Comparison of ENCODE assay signal across 1 cellular context in genomic region chr3:184015381-184016019, GRCh38.
TF ChIP-seq lines count a peak whose summit lies in the region.

No MANE protein-coding gene starts in this region.

TF ChIP-seq in K562, 482 proteins besides CTCF, POLR2A, EP300 and RAD21:
- TF ChIP-seq ZFP91 (CRISPR knock-in tag; IDR thresholded peaks at IDR 0.05), result peak; percentile 61; the same call in 1 of the 2 replicates
- TF ChIP-seq ATF1 (CRISPR knock-in tag; IDR thresholded peaks at IDR 0.05), result no peak
- peak; percentile 66 for TF ChIP-seq ATF1 (tag; IDR thresholded peaks at IDR 0.05)
- TF ChIP-seq DMBX1 (CRISPR knock-in tag; IDR thresholded peaks at IDR 0.05; ENCODE audit: borderline replicate concordance), result 0 out of 2 replicates have a peak, but pooled peaks have one; percentile 21
- no peak for TF ChIP-seq TAF7 (tag; IDR thresholded peaks at IDR 0.05)
- TF ChIP-seq, protein P1, sequence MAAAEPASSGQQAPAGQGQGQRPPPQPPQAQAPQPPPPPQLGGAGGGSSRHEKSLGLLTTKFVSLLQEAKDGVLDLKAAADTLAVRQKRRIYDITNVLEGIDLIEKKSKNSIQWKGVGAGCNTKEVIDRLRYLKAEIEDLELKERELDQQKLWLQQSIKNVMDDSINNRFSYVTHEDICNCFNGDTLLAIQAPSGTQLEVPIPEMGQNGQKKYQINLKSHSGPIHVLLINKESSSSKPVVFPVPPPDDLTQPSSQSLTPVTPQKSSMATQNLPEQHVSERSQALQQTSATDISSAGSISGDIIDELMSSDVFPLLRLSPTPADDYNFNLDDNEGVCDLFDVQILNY (CRISPR knock-in tag; IDR thresholded peaks at IDR 0.05), result no peak
- TF ChIP-seq CGGBP1 (CRISPR knock-in tag; IDR thresholded peaks at IDR 0.05), result no peak
- no peak for TF ChIP-seq RNF2 (IDR thresholded peaks at IDR 0.05)
- no peak for TF ChIP-seq EWSR1 (IDR thresholded peaks at IDR 0.05; ENCODE audit: borderline replicate concordance, low read depth, partially characterized antibody)
- TF ChIP-seq, protein P2, sequence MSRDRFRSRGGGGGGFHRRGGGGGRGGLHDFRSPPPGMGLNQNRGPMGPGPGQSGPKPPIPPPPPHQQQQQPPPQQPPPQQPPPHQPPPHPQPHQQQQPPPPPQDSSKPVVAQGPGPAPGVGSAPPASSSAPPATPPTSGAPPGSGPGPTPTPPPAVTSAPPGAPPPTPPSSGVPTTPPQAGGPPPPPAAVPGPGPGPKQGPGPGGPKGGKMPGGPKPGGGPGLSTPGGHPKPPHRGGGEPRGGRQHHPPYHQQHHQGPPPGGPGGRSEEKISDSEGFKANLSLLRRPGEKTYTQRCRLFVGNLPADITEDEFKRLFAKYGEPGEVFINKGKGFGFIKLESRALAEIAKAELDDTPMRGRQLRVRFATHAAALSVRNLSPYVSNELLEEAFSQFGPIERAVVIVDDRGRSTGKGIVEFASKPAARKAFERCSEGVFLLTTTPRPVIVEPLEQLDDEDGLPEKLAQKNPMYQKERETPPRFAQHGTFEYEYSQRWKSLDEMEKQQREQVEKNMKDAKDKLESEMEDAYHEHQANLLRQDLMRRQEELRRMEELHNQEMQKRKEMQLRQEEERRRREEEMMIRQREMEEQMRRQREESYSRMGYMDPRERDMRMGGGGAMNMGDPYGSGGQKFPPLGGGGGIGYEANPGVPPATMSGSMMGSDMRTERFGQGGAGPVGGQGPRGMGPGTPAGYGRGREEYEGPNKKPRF (IDR thresholded peaks at IDR 0.05; ENCODE audit: low read depth, low read length), result no peak
- TF ChIP-seq CREB1 (IDR thresholded peaks at IDR 0.05), result 0 out of 2 replicates have a peak, but pooled peaks have one; percentile 33
- no peak for TF ChIP-seq CREB1 (CRISPR knock-in tag; IDR thresholded peaks at IDR 0.05)
- no peak for TF ChIP-seq SRF (CRISPR knock-in tag; IDR thresholded peaks at IDR 0.05)
- TF ChIP-seq SMARCB1 (IDR thresholded peaks at IDR 0.05; ENCODE audit: insufficient read length, low read depth), result no peak
- TF ChIP-seq, protein P3, sequence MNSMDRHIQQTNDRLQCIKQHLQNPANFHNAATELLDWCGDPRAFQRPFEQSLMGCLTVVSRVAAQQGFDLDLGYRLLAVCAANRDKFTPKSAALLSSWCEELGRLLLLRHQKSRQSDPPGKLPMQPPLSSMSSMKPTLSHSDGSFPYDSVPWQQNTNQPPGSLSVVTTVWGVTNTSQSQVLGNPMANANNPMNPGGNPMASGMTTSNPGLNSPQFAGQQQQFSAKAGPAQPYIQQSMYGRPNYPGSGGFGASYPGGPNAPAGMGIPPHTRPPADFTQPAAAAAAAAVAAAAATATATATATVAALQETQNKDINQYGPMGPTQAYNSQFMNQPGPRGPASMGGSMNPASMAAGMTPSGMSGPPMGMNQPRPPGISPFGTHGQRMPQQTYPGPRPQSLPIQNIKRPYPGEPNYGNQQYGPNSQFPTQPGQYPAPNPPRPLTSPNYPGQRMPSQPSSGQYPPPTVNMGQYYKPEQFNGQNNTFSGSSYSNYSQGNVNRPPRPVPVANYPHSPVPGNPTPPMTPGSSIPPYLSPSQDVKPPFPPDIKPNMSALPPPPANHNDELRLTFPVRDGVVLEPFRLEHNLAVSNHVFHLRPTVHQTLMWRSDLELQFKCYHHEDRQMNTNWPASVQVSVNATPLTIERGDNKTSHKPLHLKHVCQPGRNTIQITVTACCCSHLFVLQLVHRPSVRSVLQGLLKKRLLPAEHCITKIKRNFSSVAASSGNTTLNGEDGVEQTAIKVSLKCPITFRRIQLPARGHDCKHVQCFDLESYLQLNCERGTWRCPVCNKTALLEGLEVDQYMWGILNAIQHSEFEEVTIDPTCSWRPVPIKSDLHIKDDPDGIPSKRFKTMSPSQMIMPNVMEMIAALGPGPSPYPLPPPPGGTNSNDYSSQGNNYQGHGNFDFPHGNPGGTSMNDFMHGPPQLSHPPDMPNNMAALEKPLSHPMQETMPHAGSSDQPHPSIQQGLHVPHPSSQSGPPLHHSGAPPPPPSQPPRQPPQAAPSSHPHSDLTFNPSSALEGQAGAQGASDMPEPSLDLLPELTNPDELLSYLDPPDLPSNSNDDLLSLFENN (IDR thresholded peaks at IDR 0.05; ENCODE audit: low read depth in 2 of 2, low read length in 2 of 2), result no peak
- TF ChIP-seq FIP1L1 (IDR thresholded peaks at IDR 0.05; ENCODE audit: low read depth, low read length, poor library complexity, severe bottlenecking), result no peak
- no peak for TF ChIP-seq TFAP4 (CRISPR knock-in tag; IDR thresholded peaks at IDR 0.05; ENCODE audit: borderline replicate concordance)
- no peak for TF ChIP-seq SOX6 (IDR thresholded peaks at IDR 0.05)
- TF ChIP-seq CBX5 (IDR thresholded peaks at IDR 0.05; ENCODE audit: borderline replicate concordance, low read depth), result no peak
- TF ChIP-seq ERF (CRISPR knock-in tag; IDR thresholded peaks at IDR 0.05), result no peak
- 0 out of 4 replicates have a peak, but pooled peaks of 1 of the 2 experiments have one; percentile 40 for TF ChIP-seq TBL1XR1 (IDR thresholded peaks at IDR 0.05; ENCODE audit: low read length in 2 of 2)
- no peak for TF ChIP-seq SRSF7 (optimal IDR thresholded peaks at IDR 0.05; ENCODE audit: low read depth, low read length)
- TF ChIP-seq ZNF384 (IDR thresholded peaks at IDR 0.05; ENCODE audit: low read depth, low read length), result peak; percentile 88
- TF ChIP-seq ELK3 (CRISPR knock-in tag; IDR thresholded peaks at IDR 0.05), result no peak
- peak; percentile 21; the same call in 1 of the 2 replicates for TF ChIP-seq JUND (IDR thresholded peaks at IDR 0.05; ENCODE audit: borderline replicate concordance, low read depth, low read length)
- no peak for TF ChIP-seq JUND (tag; IDR thresholded peaks at IDR 0.05; ENCODE audit: borderline replicate concordance, low read depth, low read length)
- TF ChIP-seq ELF4 (CRISPR knock-in tag; IDR thresholded peaks at IDR 0.05), result no peak
- no peak for TF ChIP-seq MCM7 (IDR thresholded peaks at IDR 0.05)
- no peak for TF ChIP-seq ZNF507 (tag; conservative IDR thresholded peaks at IDR 0.05)
